Comparison of ENCODE assay signal across 8 cellular contexts in genomic region chr13:40974460-40975407, GRCh38. TPM values are rescaled to one million over a fixed set of nuclear protein-coding genes. Genes with fewer than 3 reads are reported as not detected.
A peak's percentile ranks its signal among the peaks of the same experiment; 100 is the strongest.
DNase-seq lines count a peak whose midpoint lies in the region; ATAC-seq and TF ChIP-seq lines count a peak whose summit lies in the region.

No MANE protein-coding gene starts in this region.

- no peaks in the 10 kb centered on the region for H3K27me3 ChIP-seq in PC-9 (ENCODE audit: insufficient read depth, low read depth)
- no peaks in the 10 kb centered on the region for H3K27me3 ChIP-seq in lower lobe of right lung (ENCODE audit: low read depth)

- H3K4me3 ChIP-seq in PC-9 (no peak overlapping the region), choroid plexus epithelial cell (ENCODE audit: low read depth, low read length) (no peak overlapping the region), lower lobe of right lung (no peak overlapping the region)

- H3K9me3 ChIP-seq in PC-9 (ENCODE audit: insufficient read depth, low read depth) (no peaks in the 10 kb centered on the region), lower lobe of right lung (no peaks in the 10 kb centered on the region)

- POLR2A ChIA-PET in PC-9 (lab: Charles Lee; ENCODE audit: unreplicated experiment), result no interaction called here

- no TSS peak for BruUV-seq in PC-9 (replicated peaks; lab: Mats Ljungman, UMichigan)

- no peaks in the 10 kb centered on the region; the same call in 1 of the 2 replicates for H3F3A ChIP-seq in PC-9 (ENCODE audit: insufficient read depth, low read depth)

- H3K79me2 ChIP-seq in PC-9 (ENCODE audit: low read depth), result peaks cover 86% of the 10 kb centered on the region

- CTCF ChIA-PET in PC-9 (lab: Charles Lee), result no interaction called here

- no peaks in the 10 kb centered on the region for H3K36me3 ChIP-seq in PC-9 (ENCODE audit: low read depth)
- H3K36me3 ChIP-seq in lower lobe of right lung, result peaks cover 8% of the 10 kb centered on the region

- H3K4me2 ChIP-seq in PC-9, result 0 out of 2 replicates have a peak overlapping the region, but pooled peaks have one; percentile 7

- peak; percentile 37; the same call in 1 of the 2 replicates for TF ChIP-seq CTCF in PC-9 (conservative IDR thresholded peaks at IDR 0.05)
- TF ChIP-seq CTCF in choroid plexus epithelial cell (conservative IDR thresholded peaks at IDR 0.05; ENCODE audit: low read depth, low read length), result peak; percentile 74
- peak; percentile 48 for TF ChIP-seq CTCF in lower lobe of right lung (IDR thresholded peaks at IDR 0.05)

- ATAC-seq in GM19043 (IDR thresholded peaks at IDR 0.05; ENCODE audit: low read depth, unreplicated experiment) (peak; percentile 77), HG03139 (IDR thresholded peaks at IDR 0.05; ENCODE audit: unreplicated experiment) (peak; percentile 72), lower lobe of right lung (peak; percentile 77 to 83), HG02970 (IDR thresholded peaks at IDR 0.05; ENCODE audit: low FRiP score, unreplicated experiment) (no peak)

- in situ Hi-C loops in Caki2 (cut with HindIII; ENCODE audit: low pct_unique_long_range_greater_than_20kb, low sequenced_read_pairs), result no loop called here

- intact Hi-C loops in PC-9 (cut with micrococcal nuclease; ENCODE audit: unreplicated experiment) (no loop called here), lower lobe of right lung (cut with DNase I) (no loop called here)

- H3K27ac ChIP-seq in PC-9 (peak overlapping the region; percentile 39; the same call in 1 of the 2 replicates), lower lobe of right lung (no peak overlapping the region)

- no peaks in the 10 kb centered on the region for H3K9me2 ChIP-seq in PC-9 (ENCODE audit: insufficient read depth)

- peaks cover 10% of the 10 kb centered on the region for H4K20me1 ChIP-seq in PC-9 (ENCODE audit: insufficient read depth)

- H3K4me1 ChIP-seq in PC-9 (replicated peaks; ENCODE audit: insufficient read depth), result peaks cover 19% of the 10 kb centered on the region
- H3K4me1 ChIP-seq in lower lobe of right lung, result peaks cover 96% of the 10 kb centered on the region

- peak; percentile 55 for DNase-seq in Caki2 (ENCODE audit: low read depth)
- DNase-seq in PC-9, result no peak
- peak; percentile 82 for DNase-seq in choroid plexus epithelial cell (ENCODE audit: low read depth)
- DNase-seq in lower lobe of right lung, result no peak
- no peak for DNase-seq in NCI-H128 (lab: John Stamatoyannopoulos, UW; ENCODE audit: unreplicated experiment)

- H2AFZ ChIP-seq in PC-9, result no peak overlapping the region

RNA-seq across cellular contexts. Expression of gene ELF1, which starts 44.4 kb away (rescaled TPM):
- total RNA-seq in Caki2 (2014; rRNA removed; shearing (Covaris generic); ENCODE audit: low replicate concordance), result 16.6 and 18.7 TPM in 2 replicates
- total RNA-seq in PC-9 (2021) (31.2 and 36.0 TPM in 2 replicates), lower lobe of right lung (98.1 TPM)

Comparison
In these comparisons a context has a peak if more than half of its experiments do, and no peak if none do; other contexts are left out.
1. DNase-seq: peak in Caki2 (single experiment) and choroid plexus epithelial cell (single experiment); none in PC-9 (0 of 2), lower lobe of right lung (single experiment) and NCI-H128 (single experiment).
2. Peak in every context shown above with its lines, with median percentiles within 50 percentile points of each other: CTCF ChIP-seq.